In genomic region chr10:68871105-68871711, GRCh38 we compare ENCODE assay signal across 1 cellular context.
TF ChIP-seq lines count a peak whose summit lies in the region.

No MANE protein-coding gene starts in this region.

TF ChIP-seq in WTC11, 78 proteins besides CTCF, POLR2A, EP300 and RAD21 (continued from another document):
- TF ChIP-seq ARID4B (CRISPR knock-in tag; IDR thresholded peaks at IDR 0.05; ENCODE audit: borderline replicate concordance) = no peak
- no peak for TF ChIP-seq IRF1 (CRISPR knock-in tag; IDR thresholded peaks at IDR 0.05)
- TF ChIP-seq OVOL2 (CRISPR knock-in tag; IDR thresholded peaks at IDR 0.05; ENCODE audit: borderline replicate concordance) = no peak
- no peak for TF ChIP-seq PREB (CRISPR knock-in tag; IDR thresholded peaks at IDR 0.05; ENCODE audit: borderline replicate concordance)
- TF ChIP-seq ZBTB21 (CRISPR knock-in tag; IDR thresholded peaks at IDR 0.05; ENCODE audit: borderline replicate concordance) = no peak
- no peak for TF ChIP-seq NFE2L1 (CRISPR knock-in tag; IDR thresholded peaks at IDR 0.05)
- no peak for TF ChIP-seq AR (CRISPR knock-in tag; IDR thresholded peaks at IDR 0.05)
- TF ChIP-seq FOXK1 (CRISPR knock-in tag; IDR thresholded peaks at IDR 0.05) = no peak
- TF ChIP-seq HMGA2 (CRISPR knock-in tag; IDR thresholded peaks at IDR 0.05) = no peak
- no peak for TF ChIP-seq PRRX2 (CRISPR knock-in tag; IDR thresholded peaks at IDR 0.05)
- TF ChIP-seq MAX (CRISPR knock-in tag; IDR thresholded peaks at IDR 0.05) = no peak
- no peak for TF ChIP-seq ZNF281 (CRISPR knock-in tag; IDR thresholded peaks at IDR 0.05)
